In the genomic region with DNA sequence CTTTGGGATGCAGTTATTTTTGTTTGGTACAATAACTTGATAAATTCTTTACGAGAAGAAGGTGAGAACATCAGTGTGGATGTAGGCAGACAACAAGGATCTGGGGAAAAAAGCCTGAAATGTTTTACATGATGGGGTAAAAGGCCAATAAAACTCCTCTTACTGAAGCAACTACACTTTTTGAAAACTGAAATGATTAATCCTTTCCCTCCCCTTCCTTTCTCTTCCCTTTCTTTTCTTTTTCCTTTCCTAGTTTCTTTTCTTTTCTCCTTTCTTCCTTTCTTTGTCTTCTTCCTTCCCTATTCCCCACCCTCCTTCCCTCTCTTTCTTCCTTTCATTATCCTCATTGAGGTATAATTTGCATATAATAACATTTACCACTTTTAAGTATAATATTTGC, we compare ENCODE assay signal across 22 cellular contexts. TPM values are rescaled to one million over a fixed set of nuclear protein-coding genes. Genes with fewer than 3 reads are reported as not detected.
DNase-seq lines count a peak whose midpoint lies in the region; ATAC-seq, FAIRE-seq and TF ChIP-seq lines count a peak whose summit lies in the region.
"Had no signal": no experiment of that assay in that cellular context is flagged by ENCODE, and none has a peak within 500 bp of the region (broad histone marks: within the 10 kb centered on the region; RNA-seq: fewer than 3 reads in every experiment).

No MANE protein-coding gene starts in this region.

- peaks cover 25% of the 10 kb centered on the region for H3K4me1 ChIP-seq in HepG2 (ENCODE audit: insufficient read depth, low read length)
- peaks cover 0 to 18% (median 8%) of the 10 kb centered on the region in 4 donors for H3K4me1 ChIP-seq in right lobe of liver
- peaks cover 5% of the 10 kb centered on the region; the same call in 1 of the 2 replicates for H3K4me1 ChIP-seq in HEK293 (ENCODE audit: control insufficient read depth, insufficient read depth, low read length)
- no peaks in the 10 kb centered on the region for H3K4me1 ChIP-seq in K562 (replicated peaks in 1 of 2; ENCODE audit: control insufficient read depth in 2 of 2, insufficient read depth in 2 of 2, low read length in 2 of 2)
- H3K4me1 ChIP-seq in colonic mucosa = no peaks in the 10 kb centered on the region
- H3K4me1 ChIP-seq: A549, BE2C, BLaER1 had no signal

- H2AFZ ChIP-seq in HepG2 (ENCODE audit: low read length) (no peak overlapping the region), K562 (ENCODE audit: low read depth, low read length) (no peak overlapping the region)

- H3K27me3 ChIP-seq in HepG2 (ENCODE audit: control insufficient read depth in 1 of 2, insufficient read depth in 2 of 2, low read length in 2 of 2) = no peaks in the 10 kb centered on the region
- no peaks in the 10 kb centered on the region for H3K27me3 ChIP-seq in right lobe of liver
- peaks cover 2 to 5% of the 10 kb centered on the region in 2 experiments; a peak in 3 of 5 replicates for H3K27me3 ChIP-seq in K562 (ENCODE audit: control insufficient read depth in 2 of 2, insufficient read depth in 2 of 2, low read length in 2 of 2)
- H3K27me3 ChIP-seq in colonic mucosa = no peaks in the 10 kb centered on the region
- H3K27me3 ChIP-seq: BLaER1 had no signal

- CTCF ChIA-PET in HepG2 (lab: Yijun Ruan, JAX; ENCODE audit: low intra/inter-chr PET ratio, low total read pairs) = no interaction called here
- CTCF ChIA-PET in HEK293 (lab: Yijun Ruan, JAX) = interaction anchor here (0.7 to 1.1 kb wide), 2 partner anchors 16 to 150 kb away, joined by 3 to 4 read pairs; no protein-coding TSS in a partner anchor
- CTCF ChIA-PET in K562 (lab: Yijun Ruan, JAX; ENCODE audit: low intra/inter-chr PET ratio) = interaction anchor here (0.7 kb wide), 1 partner anchor 925 kb away, joined by 3 read pairs; no protein-coding TSS in a partner anchor

- in situ Hi-C loops in HepG2 (cut with HindIII; ENCODE audit: extremely low pct_ligation_motif_present, low pct_unique_long_range_greater_than_20kb) (no loop called here), K562 (cut with MboI) (no loop called here)

- H3K9me3 ChIP-seq in HepG2 (ENCODE audit: low read length) (peaks cover 13% of the 10 kb centered on the region), right lobe of liver (no peaks in the 10 kb centered on the region), HEK293 (ENCODE audit: control insufficient read depth, insufficient read depth, low read depth, low read length) (no peaks in the 10 kb centered on the region), K562 (replicated peaks; ENCODE audit: control insufficient read depth, insufficient read depth, low read depth, low read length) (no peaks in the 10 kb centered on the region), colonic mucosa (no peaks in the 10 kb centered on the region)
- H3K9me3 ChIP-seq: BE2C, BLaER1 had no signal

- TF ChIP-seq CTCF in HepG2 (CRISPR knock-in tag; IDR thresholded peaks at IDR 0.05) = no peak
- no peak for TF ChIP-seq CTCF in right lobe of liver (IDR thresholded peaks at IDR 0.05)
- no peak for TF ChIP-seq CTCF in HEK293 (tag by site-specific recombination; IDR thresholded peaks at IDR 0.05)
- TF ChIP-seq CTCF in K562 (IDR thresholded peaks at IDR 0.05 in 2 of 3, conservative IDR thresholded peaks at IDR 0.05 in 1 of 3; ENCODE audit: insufficient read depth in 2 of 3, low read depth in 1 of 3, low read length in 3 of 3) = no peak
- TF ChIP-seq CTCF in colonic mucosa (IDR thresholded peaks at IDR 0.05) = no peak

- H3K27ac ChIP-seq in HepG2 (ENCODE audit: extremely low read length, insufficient read depth, low read length) (no peak overlapping the region), right lobe of liver (no peak overlapping the region), HEK293 (ENCODE audit: extremely low read depth, low read depth, low read length) (no peak overlapping the region), K562 (ENCODE audit: extremely low read depth, low read depth, low read length) (no peak overlapping the region), colonic mucosa (no peak overlapping the region)
- H3K27ac ChIP-seq: 22Rv1, A549, BLaER1 had no signal

- POLR2A ChIA-PET in HepG2 (lab: Yijun Ruan, JAX) = interaction anchor here (1.5 kb wide), 1 partner anchor 25 kb away, joined by 4 read pairs; a partner anchor contains a TSS
- POLR2A ChIA-PET in HEK293 (lab: Yijun Ruan, JAX) = no interaction called here
- POLR2A ChIA-PET in K562 (lab: Yijun Ruan, JAX) = no interaction called here

- WGBS in HepG2 (ENCODE audit: low lambda C conversion rate) = 57% methylated on average over 1 of the region's 1 CpG
- WGBS in right lobe of liver (ENCODE audit: insufficient coverage, low coverage, low lambda C conversion rate, missing lambda C conversion rate) = 0% methylated on average over 1 of the region's 1 CpG
- WGBS in K562 (ENCODE audit: insufficient coverage, low coverage, missing lambda C conversion rate) = 4% methylated on average over 1 of the region's 1 CpG

- H4K20me1 ChIP-seq in HepG2 (ENCODE audit: insufficient read depth, low read length) (no peaks in the 10 kb centered on the region), K562 (replicated peaks; ENCODE audit: control insufficient read depth, insufficient read depth, low read length) (no peaks in the 10 kb centered on the region)
- H4K20me1 ChIP-seq: BLaER1 had no signal

- H3K4me3 ChIP-seq in HepG2 (replicated peaks in 1 of 3; ENCODE audit: insufficient read depth in 1 of 3, low read depth in 2 of 3, low read length in 3 of 3) = no peak overlapping the region
- H3K4me3 ChIP-seq in right lobe of liver = no peak overlapping the region
- no peak overlapping the region for H3K4me3 ChIP-seq in HEK293 (ENCODE audit: low read depth, low read length)
- H3K4me3 ChIP-seq in K562 = no peak overlapping the region
- no peak overlapping the region for H3K4me3 ChIP-seq in colonic mucosa
- H3K4me3 ChIP-seq: A549, BLaER1 had no signal

- no TSS peak for BruUV-seq in HepG2 (replicated peaks; lab: Mats Ljungman, UMichigan)
- BruUV-seq in K562 (replicated peaks; lab: Mats Ljungman, UMichigan) = no TSS peak

- H3K9ac ChIP-seq in HepG2 (ENCODE audit: insufficient read depth, low read depth, low read length) = no peak overlapping the region
- H3K9ac ChIP-seq in K562 (ENCODE audit: insufficient read depth in 1 of 2, low read depth in 2 of 2, low read length in 2 of 2) = no peak overlapping the region
- H3K9ac ChIP-seq in colonic mucosa (ENCODE audit: low read depth in 2 of 2, low read length in 2 of 2) = no peak overlapping the region
- H3K9ac ChIP-seq: BLaER1 had no signal

- H3K4me2 ChIP-seq in HepG2 (ENCODE audit: low read depth, low read length) (no peak overlapping the region), K562 (ENCODE audit: insufficient read depth, low read length) (no peak overlapping the region)
- H3K4me2 ChIP-seq: A549, BLaER1 had no signal

- H3K36me3 ChIP-seq in HepG2 (replicated peaks in 1 of 2; ENCODE audit: control insufficient read depth in 1 of 2, insufficient read depth in 2 of 2, low read length in 2 of 2) = peaks cover 28 to 72% of the 10 kb centered on the region in 2 experiments
- H3K36me3 ChIP-seq in right lobe of liver = peaks cover 0 to 43% (median 12%) of the 10 kb centered on the region in 4 donors
- no peaks in the 10 kb centered on the region for H3K36me3 ChIP-seq in HEK293 (ENCODE audit: control insufficient read depth in 2 of 2, insufficient read depth in 1 of 2, low read length in 2 of 2)
- no peaks in the 10 kb centered on the region for H3K36me3 ChIP-seq in K562 (ENCODE audit: control insufficient read depth, insufficient read depth, low read length)
- H3K36me3 ChIP-seq in colonic mucosa = no peaks in the 10 kb centered on the region
- H3K36me3 ChIP-seq: BE2C, BLaER1 had no signal

- no peak for DNase-seq in HepG2 (ENCODE audit: low spot score)
- no peak for DNase-seq in right lobe of liver
- no peak for DNase-seq in K562 (ENCODE audit: extremely low read depth in 1 of 4, low spot score in 3 of 4)
- DNase-seq in HUDEP-2 (lab: John Stamatoyannopoulos, UW; ENCODE audit: unreplicated experiment in 76 of 76) = no peak
- no peak for DNase-seq in colonic mucosa
- DNase-seq: AML-193; BE2C; C1 segment of cervical spinal cord; CD4-positive, alpha-beta memory T cell; CD4-positive, CD25-positive, alpha-beta regulatory T cell; CD8-positive, alpha-beta memory T cell; COR-L47; DMS79 treated with DMSO at 0.1 percent for 48 hours; GF-D8 had no signal

- no peak for FAIRE-seq in HepG2 (lab: Jason Lieb, UNC)
- no peak for FAIRE-seq in K562 (lab: Jason Lieb, UNC)
- FAIRE-seq: A549, G401.6, GM12891, GM19239 had no signal

- peaks cover 2% of the 10 kb centered on the region for H3K79me2 ChIP-seq in HepG2 (ENCODE audit: insufficient read depth, low read length)
- no peaks in the 10 kb centered on the region for H3K79me2 ChIP-seq in K562 (ENCODE audit: control insufficient read depth, insufficient read depth, low read length)

- intact Hi-C loops in HepG2 (cut with micrococcal nuclease; ENCODE audit: unreplicated experiment) = no loop called here
- intact Hi-C loops in right lobe of liver (cut with DNase I) = no loop called here
- intact Hi-C loops in K562 (cut with micrococcal nuclease) = no loop called here
- intact Hi-C loops in colonic mucosa (cut with DNase I) = no loop called here

- no peak for ATAC-seq in HepG2
- no peak for ATAC-seq in right lobe of liver
- ATAC-seq in K562 = no peak
- ATAC-seq: A549 had no signal

- no peaks in the 10 kb centered on the region for H3K9me1 ChIP-seq in K562 (ENCODE audit: control insufficient read depth, insufficient read depth, low read length)

- TF ChIP-seq RAD21 in HepG2 (CRISPR knock-in tag; IDR thresholded peaks at IDR 0.05) (no peak), K562 (CRISPR knock-in tag; conservative IDR thresholded peaks at IDR 0.05 in 1 of 2, IDR thresholded peaks at IDR 0.05 in 1 of 2) (no peak)

- TF ChIP-seq POLR2A in HepG2 (IDR thresholded peaks at IDR 0.05; ENCODE audit: insufficient read depth in 1 of 2, low read depth in 2 of 2, low read length in 2 of 2) (no peak), right lobe of liver (IDR thresholded peaks at IDR 0.05) (no peak), K562 (conservative IDR thresholded peaks at IDR 0.05) (no peak)

- TF ChIP-seq EP300 in HepG2 (IDR thresholded peaks at IDR 0.05; ENCODE audit: low read depth in 2 of 2, low read length in 2 of 2) (no peak), HepG2 (CRISPR knock-in tag; IDR thresholded peaks at IDR 0.05; ENCODE audit: borderline replicate concordance) (no peak), K562 (IDR thresholded peaks at IDR 0.05; ENCODE audit: low read length) (no peak)

RNA-seq across cellular contexts. Expression of a gene that starts 24.6 kb away (rescaled TPM):
- total RNA-seq in HepG2 (2016; rRNA removed; fragmentation: Illumina TruSeq; extraction: Trizol) (38.3 and 38.5 TPM in 2 replicates), right lobe of liver (100 to 1,000 TPM; 110 to 279 (median 175) TPM), K562 (2014; rRNA removed) (not detected in 2 replicates), K562 (2014; rRNA removed; fragmentation: Illumina TruSeq; extraction: Trizol) (not detected in 2 replicates), K562 (2015; rRNA removed; fragmentation: Illumina TruSeq; extraction: Trizol) (not detected in 2 replicates), K562 (2021) (0.07 and 0.13 TPM in 2 replicates), colonic mucosa (under 1 TPM; 0.24 to 0.54 TPM)
- 6.6 and 9.4 TPM in 2 replicates for total RNA-seq in HepG2 (2016; cell fraction: cytosol; rRNA removed; fragmentation: Illumina TruSeq; extraction: Trizol; ENCODE audit: low read depth)
- total RNA-seq in HepG2 (2016; cell fraction: insoluble cytoplasmic fraction; rRNA removed; fragmentation: Illumina TruSeq; extraction: Trizol) = 33.8 and 35.2 TPM in 2 replicates
- total RNA-seq in HepG2 (2016; cell fraction: membrane; rRNA removed; fragmentation: Illumina TruSeq; extraction: Trizol) = 11.9 and 15.3 TPM in 2 replicates
- total RNA-seq in HepG2 (2016; cell fraction: nucleus; rRNA removed; fragmentation: Illumina TruSeq; extraction: Trizol) = 102 and 119 TPM in 2 replicates
- polyA plus RNA-seq in HepG2 (2011; rRNA removed) (64.0 and 65.5 TPM in 2 replicates), K562 (2011; rRNA removed) (not detected in 2 replicates), K562 (2014; fragmentation: Illumina TruSeq; extraction: Trizol) (not detected in 2 replicates), K562 (2014; fragmentation: Nextera tagmentation; extraction: Ambion mirVana) (not detected), K562 (2014; rRNA removed) (0.03 TPM in 1 of 2 replicates, not detected in the other)
- polyA plus RNA-seq in HepG2 (2011; cell fraction: cytosol; rRNA removed) = 20.1 and 37.4 TPM in 2 replicates
- 61.3 and 88.6 TPM in 2 replicates for polyA plus RNA-seq in HepG2 (2011; cell fraction: nucleus; rRNA removed)
- polyA plus RNA-seq in HepG2 (2012) = 145 and 175 TPM in 2 replicates
- polyA plus RNA-seq in HepG2 (2016; cell fraction: cytosol; fragmentation: Illumina TruSeq; extraction: Trizol; ENCODE audit: low read depth) = 5.8 and 7.1 TPM in 2 replicates
- 50.8 and 58.7 TPM in 2 replicates for polyA plus RNA-seq in HepG2 (2016; cell fraction: insoluble cytoplasmic fraction; fragmentation: Illumina TruSeq; extraction: Trizol; ENCODE audit: low read depth)
- polyA plus RNA-seq in HepG2 (2016; cell fraction: membrane; fragmentation: Illumina TruSeq; extraction: Trizol; ENCODE audit: low read depth) = 13.1 and 13.9 TPM in 2 replicates
- polyA plus RNA-seq in HepG2 (2016; cell fraction: nucleus; fragmentation: Illumina TruSeq; extraction: Trizol; ENCODE audit: insufficient read depth, low read depth) = 177 and 188 TPM in 2 replicates
- polyA minus RNA-seq in HepG2 (2011; rRNA and poly(A)+ RNA removed; ENCODE audit: low replicate concordance) = 0.02 and 35.4 TPM in 2 replicates
- polyA minus RNA-seq in HepG2 (2011; cell fraction: cytosol; rRNA and poly(A)+ RNA removed) = 46.0 and 76.1 TPM in 2 replicates
- polyA minus RNA-seq in HepG2 (2011; cell fraction: nucleus; rRNA and poly(A)+ RNA removed) = 133 and 175 TPM in 2 replicates
- total RNA-seq in K562 (2011; cell fraction: chromatin; rRNA removed; ENCODE audit: low replicate concordance) = not detected in 2 replicates
- not detected in 2 replicates for total RNA-seq in K562 (2011; cell fraction: nucleolus; rRNA removed)
- not detected in 2 replicates for total RNA-seq in K562 (2011; cell fraction: nucleoplasm; rRNA removed)
- polyA plus RNA-seq in K562 (2011; cell fraction: cytosol; rRNA removed) = not detected in 2 replicates
- polyA plus RNA-seq in K562 (2011; cell fraction: nucleus; rRNA removed) = not detected in 2 replicates
- polyA plus RNA-seq in K562 (2012) = not detected in 2 replicates
- polyA minus RNA-seq in K562 (2011; rRNA and poly(A)+ RNA removed) = not detected in 2 replicates
- polyA minus RNA-seq in K562 (2011; cell fraction: cytosol; rRNA and poly(A)+ RNA removed) = 0.27 TPM in 1 of 2 replicates, not detected in the other
- not detected in 2 replicates for polyA minus RNA-seq in K562 (2011; cell fraction: nucleus; rRNA and poly(A)+ RNA removed)
- total RNA-seq: A172 had no signal

Comparison
In these comparisons a context has a peak if more than half of its experiments do, and no peak if none do; other contexts are left out.
1. RNA of a gene that starts 24.6 kb away (total RNA-seq): 110 to 279 TPM in right lobe of liver and 6.6 to 119 TPM in HepG2; 0.24 to 0.54 TPM in colonic mucosa and 0.07 to 0.13 TPM in K562; every median in the first group is over 4 times any median in the second.